In the genomic region with DNA sequence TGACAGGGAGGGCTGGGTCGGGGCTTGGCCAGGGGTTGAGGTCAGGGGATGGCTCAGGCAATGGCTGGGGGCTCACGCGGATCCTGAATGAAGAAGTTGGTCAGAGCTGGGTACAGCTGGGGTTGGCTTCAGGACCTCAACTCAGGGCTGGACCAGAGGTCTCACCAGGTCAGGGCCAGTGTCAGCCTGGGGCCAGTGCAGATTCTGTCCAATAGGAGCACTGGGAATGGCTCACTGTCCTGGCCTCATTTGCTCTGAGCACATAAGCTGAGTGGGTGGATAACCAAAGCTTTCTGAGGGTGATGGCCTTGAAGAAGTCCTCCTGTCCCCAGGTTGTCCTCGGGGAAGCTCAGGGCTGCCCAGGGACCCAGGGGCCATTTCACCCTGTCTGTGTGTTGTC, we compare ENCODE assay signal across 20 cellular contexts.
"Had no signal": no experiment of that assay in that cellular context is flagged by ENCODE, and none has a peak within 500 bp of the region (broad histone marks: within the 10 kb centered on the region; RNA-seq: fewer than 3 reads in every experiment).

No MANE protein-coding gene starts in this region.

- H3K27ac ChIP-seq: coronary artery, dorsolateral prefrontal cortex, esophagus muscularis mucosa, foreskin keratinocyte, gastroesophageal sphincter, hepatocyte, lower lobe of right lung had no signal

- H3K4me1 ChIP-seq: foreskin keratinocyte, gastroesophageal sphincter, lower lobe of right lung had no signal

- H2AFZ ChIP-seq: hepatocyte had no signal

- H3K36me3 ChIP-seq: esophagus muscularis mucosa, gastroesophageal sphincter, heart left ventricle, lower lobe of right lung had no signal

- DNase-seq: dermis blood vessel endothelial cell; dorsolateral prefrontal cortex; effector CD4-positive, alpha-beta T cell; effector memory CD4-positive, alpha-beta T cell; foreskin keratinocyte; hypothalamus; immature natural killer cell; islet precursor cell; kidney; kidney glomerular epithelial cell; left colon; lower lobe of right lung; mesenchymal stem cell had no signal

- H3K4me3 ChIP-seq: coronary artery, dorsolateral prefrontal cortex, esophagus muscularis mucosa, gastroesophageal sphincter, heart left ventricle, hepatocyte, lower lobe of right lung, mucosa of descending colon had no signal

- H3K27me3 ChIP-seq: dorsolateral prefrontal cortex, esophagus muscularis mucosa, heart left ventricle had no signal

- H3K79me2 ChIP-seq: hepatocyte had no signal

- ATAC-seq: foreskin keratinocyte, gastroesophageal sphincter, left colon, left lobe of liver, lower lobe of right lung, mucosa of descending colon had no signal

- H3K9me3 ChIP-seq: esophagus muscularis mucosa, gastroesophageal sphincter, heart left ventricle, lower lobe of right lung, mucosa of descending colon had no signal

- H3K4me2 ChIP-seq: hepatocyte had no signal
